25 cellular contexts compared by ENCODE assay signal in genomic region chr22:43304831-43305230, GRCh38. TPM values are rescaled to one million over a fixed set of nuclear protein-coding genes. Genes with fewer than 3 reads are reported as not detected.
"Had no signal": no experiment of that assay in that cellular context is flagged by ENCODE, and none has a peak within 500 bp of the region (broad histone marks: within the 10 kb centered on the region; RNA-seq: fewer than 3 reads in every experiment).

No MANE protein-coding gene starts in this region.

- DNase-seq: activated CD4-positive, alpha-beta memory T cell treated with anti-CD3 and anti-CD28 coated beads, Interleukin-2, amount 10 ng/mL, durations not matched to agents 7 days and 5 days; activated CD4-positive, alpha-beta T cell treated with anti-CD3 and anti-CD28 coated beads for 1 hour; activated CD4-positive, alpha-beta T cell treated with anti-CD3 and anti-CD28 coated beads for 4 hours; activated CD4-positive, alpha-beta T cell treated with anti-CD3 and anti-CD28 coated beads, Interleukin-2, amount 10 ng/mL, durations not matched to agents 7 days and 5 days; activated CD4-positive, alpha-beta T cell treated with anti-CD3 and anti-CD28 coated beads, Interleukin-2, amount 50 U/mL, for 4 hours; activated CD8-positive, alpha-beta memory T cell treated with anti-CD3 and anti-CD28 coated beads, Interleukin-2, amount 50 U/mL, for 48 hours; activated effector memory CD4-positive, alpha-beta T cell treated with Interleukin-2 at 50 U/mL for 16 hours; activated gamma-delta T cell treated with Interleukin-2 at 50 U/mL for 16 hours; activated naive CD4-positive, alpha-beta T cell treated with anti-CD3 and anti-CD28 coated beads, Interleukin-2, amount 50 U/mL, for 16 hours; activated naive CD4-positive, alpha-beta T cell treated with Interleukin-2 at 50 U/mL for 16 hours; activated T-cell treated with anti-CD3 and anti-CD28 coated beads for 4 hours; activated T-cell treated with anti-CD3 and anti-CD28 coated beads, Interleukin-2, amount 50 U/mL, for 24 hours; amniotic stem cell; anterior cingulate cortex; cortex of kidney; dermis blood vessel endothelial cell; effector CD4-positive, alpha-beta T cell; foreskin fibroblast; heart right ventricle; T-helper 2 cell had no signal

- ATAC-seq: activated T-helper 17 cell treated with anti-CD3 and anti-CD28 coated beads, Interleukin-2, amount 50 U/mL, for 72 hours; WTC11 had no signal

- H3K27ac ChIP-seq: epithelial cell of prostate had no signal

- H3K4me3 ChIP-seq: heart right ventricle had no signal

- H3K9me3 Mint-ChIP-seq: activated CD4-positive, alpha-beta memory T cell treated with anti-CD3 and anti-CD28 coated beads, Interleukin-2, amount 10 ng/mL, durations not matched to agents 7 days and 5 days; activated CD4-positive, alpha-beta T cell treated with anti-CD3 and anti-CD28 coated beads, Interleukin-2, amount 10 ng/mL, durations not matched to agents 7 days and 5 days; activated T-cell treated with anti-CD3 and anti-CD28 coated beads, Interleukin-2, amount 50 U/mL, for 24 hours; activated T-helper 17 cell treated with anti-CD3 and anti-CD28 coated beads, Interleukin-2, amount 50 U/mL, for 72 hours; WTC11 had no signal

- H3K4me3 Mint-ChIP-seq: activated CD4-positive, alpha-beta memory T cell treated with anti-CD3 and anti-CD28 coated beads, Interleukin-2, amount 10 ng/mL, durations not matched to agents 7 days and 5 days; activated CD4-positive, alpha-beta T cell treated with anti-CD3 and anti-CD28 coated beads, Interleukin-2, amount 10 ng/mL, durations not matched to agents 7 days and 5 days; activated naive CD8-positive, alpha-beta T cell; activated T-cell treated with anti-CD3 and anti-CD28 coated beads, Interleukin-2, amount 50 U/mL, for 24 hours; activated T-helper 17 cell treated with anti-CD3 and anti-CD28 coated beads, Interleukin-2, amount 50 U/mL, for 72 hours; WTC11 had no signal

- H3K36me3 ChIP-seq: heart right ventricle had no signal

- H3K9me3 ChIP-seq: heart right ventricle had no signal

- H3K4me1 Mint-ChIP-seq: activated CD4-positive, alpha-beta memory T cell treated with anti-CD3 and anti-CD28 coated beads, Interleukin-2, amount 10 ng/mL, durations not matched to agents 7 days and 5 days; activated CD4-positive, alpha-beta T cell treated with anti-CD3 and anti-CD28 coated beads, Interleukin-2, amount 10 ng/mL, durations not matched to agents 7 days and 5 days; activated T-helper 17 cell treated with anti-CD3 and anti-CD28 coated beads, Interleukin-2, amount 50 U/mL, for 72 hours; WTC11 had no signal

- H3K36me3 Mint-ChIP-seq: activated naive CD8-positive, alpha-beta T cell; WTC11 had no signal

- H3K27ac Mint-ChIP-seq: activated CD4-positive, alpha-beta memory T cell treated with anti-CD3 and anti-CD28 coated beads, Interleukin-2, amount 10 ng/mL, durations not matched to agents 7 days and 5 days; activated CD4-positive, alpha-beta T cell treated with anti-CD3 and anti-CD28 coated beads, Interleukin-2, amount 10 ng/mL, durations not matched to agents 7 days and 5 days; activated naive CD8-positive, alpha-beta T cell; activated T-cell treated with anti-CD3 and anti-CD28 coated beads, Interleukin-2, amount 50 U/mL, for 24 hours; activated T-helper 17 cell treated with anti-CD3 and anti-CD28 coated beads, Interleukin-2, amount 50 U/mL, for 72 hours had no signal

- H3K27me3 ChIP-seq: heart right ventricle had no signal

RNA-seq across cellular contexts. Expression of gene SCUBE1, which starts 38.3 kb away (rescaled TPM):
- total RNA-seq: activated CD4-positive, alpha-beta T cell treated with anti-CD3 and anti-CD28 coated beads, Interleukin-2, amount 10 ng/mL, durations not matched to agents 7 days and 5 days; activated T-helper 17 cell treated with anti-CD3 and anti-CD28 coated beads, Interleukin-2, amount 50 U/mL, for 72 hours; dermis blood vessel endothelial cell; endothelial cell of umbilical vein had no signal
